ENCODE assay signal across 21 cellular contexts in the genomic region with DNA sequence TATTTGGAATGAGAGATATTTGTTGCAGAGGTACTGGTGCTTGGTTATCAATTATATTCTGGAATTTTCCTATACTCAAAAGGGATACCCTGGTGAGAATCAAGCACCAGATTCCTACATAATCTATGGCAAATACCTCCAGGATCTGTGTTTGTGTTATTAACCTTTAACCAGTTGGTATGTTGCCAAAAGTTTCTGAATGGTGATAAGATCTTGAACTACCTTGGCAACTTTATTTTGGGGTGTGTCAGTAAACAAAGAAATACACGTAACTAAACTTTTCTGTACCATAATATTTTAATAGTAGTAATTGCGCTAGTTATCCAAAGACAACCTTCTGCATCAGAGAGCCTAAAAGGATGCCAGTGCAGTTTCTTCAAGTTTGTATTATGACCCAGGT. TPM values are rescaled to one million over a fixed set of nuclear protein-coding genes. Genes with fewer than 3 reads are reported as not detected.
DNase-seq lines count a peak whose midpoint lies in the region; ATAC-seq and TF ChIP-seq lines count a peak whose summit lies in the region.
"Had no signal": no experiment of that assay in that cellular context is flagged by ENCODE, and none has a peak within 500 bp of the region (broad histone marks: within the 10 kb centered on the region; RNA-seq: fewer than 3 reads in every experiment).

No MANE protein-coding gene starts in this region.

- H3K9me3 ChIP-seq in PC-9 (ENCODE audit: insufficient read depth, low read depth) (no peaks in the 10 kb centered on the region; the same call in 1 of the 2 replicates), stomach (no peaks in the 10 kb centered on the region)
- H3K9me3 ChIP-seq: BE2C, Caco-2 had no signal

- TF ChIP-seq POLR2A in stomach (IDR thresholded peaks at IDR 0.05) = no peak

- POLR2A ChIA-PET in PC-9 (lab: Charles Lee; ENCODE audit: unreplicated experiment) = no interaction called here

- peak overlapping the region; percentile 42 for H3K4me2 ChIP-seq in PC-9

- H3K27ac ChIP-seq in PC-9 (no peak overlapping the region), stomach (peak overlapping the region in 3 of 5 donors; percentile 15 to 67 (median 63))
- H3K27ac ChIP-seq: RWPE1 had no signal

- H3K4me1 ChIP-seq in PC-9 (replicated peaks; ENCODE audit: insufficient read depth) (peaks cover 28% of the 10 kb centered on the region), stomach (peaks cover 0 to 10% (median 4%) of the 10 kb centered on the region in 4 donors)
- H3K4me1 ChIP-seq: BE2C had no signal

- intact Hi-C loops in PC-9 (cut with micrococcal nuclease; ENCODE audit: unreplicated experiment) = loop anchor here (5.0 kb wide), 1 partner anchor 42 kb away; no protein-coding TSS in a partner anchor
- intact Hi-C loops in stomach (cut with DNase I; ENCODE audit: low total_unique reads) = no loop called here
- intact Hi-C loops in head of caudate nucleus (cut with DNase I) = no loop called here

- H3K27me3 ChIP-seq in PC-9 (ENCODE audit: insufficient read depth, low read depth) (no peaks in the 10 kb centered on the region), stomach (no peaks in the 10 kb centered on the region)

- H2AFZ ChIP-seq in PC-9 = no peak overlapping the region

- TF ChIP-seq EP300 in stomach (IDR thresholded peaks at IDR 0.05) = no peak

- no peaks in the 10 kb centered on the region for H3K9me2 ChIP-seq in PC-9 (ENCODE audit: insufficient read depth)

- WGBS in stomach, 5 donors = 32 to 55% (median 49%) methylated on average over 2 of the region's 2 CpGs

- DNase-seq in DMS53 (lab: John Stamatoyannopoulos, UW) (peak; percentile 32), DMS53 treated with DMSO at 0.1 percent for 48 hours (lab: John Stamatoyannopoulos, UW; ENCODE audit: unreplicated experiment) (no peak), PC-9 (peak in 1 of 2 experiments; percentile 78), left kidney (ENCODE audit: low read depth, low spot score) (peak; percentile 14), stomach (no peak), NCI-H82 (lab: John Stamatoyannopoulos, UW) (no peak), head of caudate nucleus (no peak)
- DNase-seq: BE2C; Caco-2; CD4-positive, alpha-beta T cell; DMS79 treated with DMSO at 0.1 percent for 48 hours; MM.1S; NCI-H1092 treated with DMSO at 0.1 percent for 48 hours; NCI-H2081; NCI-H2171 treated with DMSO at 0.1 percent for 48 hours; NCI-H446; SIG-M5 had no signal

- no peaks in the 10 kb centered on the region for H3K36me3 ChIP-seq in PC-9 (ENCODE audit: low read depth)
- no peaks in the 10 kb centered on the region for H3K36me3 ChIP-seq in stomach
- H3K36me3 ChIP-seq: BE2C had no signal

- no peaks in the 10 kb centered on the region for H4K20me1 ChIP-seq in PC-9 (ENCODE audit: insufficient read depth)

- no peak for TF ChIP-seq CTCF in PC-9 (conservative IDR thresholded peaks at IDR 0.05)
- no peak for TF ChIP-seq CTCF in stomach (IDR thresholded peaks at IDR 0.05)

- H3K4me3 ChIP-seq in PC-9 = no peak overlapping the region
- H3K4me3 ChIP-seq in stomach = no peak overlapping the region

- no TSS peak for BruUV-seq in PC-9 (replicated peaks; lab: Mats Ljungman, UMichigan)

- ATAC-seq in GM21528 (IDR thresholded peaks at IDR 0.05; ENCODE audit: low FRiP score, unreplicated experiment) = no peak
- ATAC-seq: SK-N-SH treated with all-trans-retinoic acid at 6 μM for 48 hours had no signal

- H3K79me2 ChIP-seq in PC-9 (ENCODE audit: low read depth) = no peaks in the 10 kb centered on the region

- CTCF ChIA-PET in PC-9 (lab: Charles Lee) = no interaction called here

- H3F3A ChIP-seq in PC-9 (ENCODE audit: insufficient read depth, low read depth) = no peaks in the 10 kb centered on the region

RNA-seq across cellular contexts. Expression of a gene that starts 13.4 kb away (rescaled TPM):
- total RNA-seq in PC-9 (2021) (0.33 and 0.92 TPM in 2 replicates), stomach (10 to 100 TPM in 2 of 5 donors, 1 to 10 TPM in 3; 4.1 to 46.6 (median 8.4) TPM)
- polyA plus RNA-seq in stomach = 10 to 100 TPM in 1 of 3 donors, 1 to 10 TPM in 2; 2.5 to 49.2 (median 5.4) TPM
- total RNA-seq: A172 had no signal

Comparison
In these comparisons a context has a peak if more than half of its experiments do, and no peak if none do; other contexts are left out.
1. DNase-seq: peak in DMS53 (single experiment) and left kidney (single experiment); none in DMS53 treated with DMSO at 0.1 percent for 48 hours (single experiment), stomach (single experiment), NCI-H82 (single experiment) and head of caudate nucleus (0 of 42).